Comparison of ENCODE assay signal across 8 cellular contexts in the genomic region with DNA sequence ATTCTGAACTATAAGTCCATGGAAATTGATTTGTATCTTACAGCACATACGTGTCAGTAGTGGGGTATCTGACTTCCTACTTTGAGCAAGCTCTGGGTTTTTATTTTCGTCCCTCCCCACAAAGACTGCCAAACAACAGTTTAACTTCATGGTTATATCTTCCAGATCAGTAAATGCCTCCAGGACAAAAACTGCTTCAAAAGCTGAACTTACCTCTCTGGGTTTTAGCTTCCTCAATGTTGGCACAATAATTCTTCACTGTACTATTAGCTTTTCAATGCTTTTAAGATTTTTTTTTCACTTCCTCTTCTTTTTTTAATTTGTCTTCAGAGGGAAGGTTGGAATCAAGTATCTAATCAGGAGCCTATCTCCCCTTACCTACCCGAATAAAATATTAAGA.
DNase-seq lines count a peak whose midpoint lies in the region; ATAC-seq and TF ChIP-seq lines count a peak whose summit lies in the region.

No MANE protein-coding gene starts in this region.

- H3F3A ChIP-seq in SU-DHL-6 (ENCODE audit: insufficient read depth), result peaks cover 17% of the 10 kb centered on the region; the same call in 1 of the 2 replicates

- H3K27ac ChIP-seq in ACC112 (ENCODE audit: low read depth, low read length), result peak overlapping the region; percentile 37
- H3K27ac ChIP-seq in HL-60 (replicated peaks), result peak overlapping the region; percentile 4; the same call in 1 of the 2 replicates
- H3K27ac ChIP-seq in SU-DHL-6 (ENCODE audit: low read depth, low read length), result no peak overlapping the region

- no peaks in the 10 kb centered on the region for H4K20me1 ChIP-seq in SU-DHL-6 (ENCODE audit: low read depth, low read length)

- H3K9ac ChIP-seq in SU-DHL-6 (ENCODE audit: low read length), result peak overlapping the region; percentile 19; the same call in 1 of the 2 replicates

- H2AFZ ChIP-seq in ACC112 (ENCODE audit: low read length, unreplicated experiment), result peak overlapping the region; percentile 51
- peak overlapping the region; percentile 40 for H2AFZ ChIP-seq in SU-DHL-6 (ENCODE audit: low read depth, low read length, severe bottlenecking)

- H3K27me3 ChIP-seq in ACC112 (ENCODE audit: insufficient read depth, low read length) (no peaks in the 10 kb centered on the region), HL-60 (ENCODE audit: insufficient read depth, poor library complexity, severe bottlenecking) (no peaks in the 10 kb centered on the region), SU-DHL-6 (ENCODE audit: low read length) (no peaks in the 10 kb centered on the region)

- H3K4me1 ChIP-seq in ACC112 (ENCODE audit: control insufficient read depth, insufficient read depth, low read length, unreplicated experiment), result peaks cover 4% of the 10 kb centered on the region

- H3K36me3 ChIP-seq in ACC112 (ENCODE audit: insufficient read depth, low read length), result no peaks in the 10 kb centered on the region
- no peaks in the 10 kb centered on the region for H3K36me3 ChIP-seq in SU-DHL-6 (ENCODE audit: low read length)

- no peaks in the 10 kb centered on the region for H3K9me3 ChIP-seq in SU-DHL-6 (ENCODE audit: insufficient read depth, low read length)

- H3K9me2 ChIP-seq in SU-DHL-6 (replicated peaks; ENCODE audit: insufficient read depth, low read length), result no peaks in the 10 kb centered on the region

- H3K4me3 ChIP-seq in ACC112 (ENCODE audit: low read depth, low read length) (0 out of 2 replicates have a peak overlapping the region, but pooled peaks have one; percentile 28), HL-60 (replicated peaks; ENCODE audit: insufficient read depth, low read length) (no peak overlapping the region), SU-DHL-6 (ENCODE audit: insufficient read depth, low read length, poor library complexity, severe bottlenecking) (no peak overlapping the region)

- no peak for TF ChIP-seq CTCF in HL-60 (IDR thresholded peaks at IDR 0.05; ENCODE audit: insufficient read depth, low read length)
- no peak for TF ChIP-seq CTCF in SU-DHL-6 (IDR thresholded peaks at IDR 0.05; ENCODE audit: insufficient read depth, low read length, poor library complexity, severe bottlenecking)

- ATAC-seq in HG02852 (IDR thresholded peaks at IDR 0.05; ENCODE audit: unreplicated experiment), result no peak
- no peak for ATAC-seq in HG03095 (IDR thresholded peaks at IDR 0.05; ENCODE audit: unreplicated experiment)
- ATAC-seq in HG03378 (IDR thresholded peaks at IDR 0.05; ENCODE audit: unreplicated experiment), result no peak

- H3K79me2 ChIP-seq in ACC112 (ENCODE audit: control insufficient read depth, insufficient read depth, low read length, unreplicated experiment) (peaks cover 9% of the 10 kb centered on the region), SU-DHL-6 (ENCODE audit: insufficient read depth, low read length) (peaks cover 9% of the 10 kb centered on the region)

- DNase-seq in HL-60 (ENCODE audit: low read depth in 1 of 2, low spot score in 1 of 2), result no peak
- peak; percentile 30 for DNase-seq in medulla oblongata (ENCODE audit: extremely low spot score)
- no peak for DNase-seq in NCI-H1105 treated with DMSO at 0.1 percent for 48 hours (lab: John Stamatoyannopoulos, UW)

- H3K4me2 ChIP-seq in SU-DHL-6 (ENCODE audit: low read depth, low read length, poor library complexity, severe bottlenecking), result peak overlapping the region; percentile 42
